In the genomic region with DNA sequence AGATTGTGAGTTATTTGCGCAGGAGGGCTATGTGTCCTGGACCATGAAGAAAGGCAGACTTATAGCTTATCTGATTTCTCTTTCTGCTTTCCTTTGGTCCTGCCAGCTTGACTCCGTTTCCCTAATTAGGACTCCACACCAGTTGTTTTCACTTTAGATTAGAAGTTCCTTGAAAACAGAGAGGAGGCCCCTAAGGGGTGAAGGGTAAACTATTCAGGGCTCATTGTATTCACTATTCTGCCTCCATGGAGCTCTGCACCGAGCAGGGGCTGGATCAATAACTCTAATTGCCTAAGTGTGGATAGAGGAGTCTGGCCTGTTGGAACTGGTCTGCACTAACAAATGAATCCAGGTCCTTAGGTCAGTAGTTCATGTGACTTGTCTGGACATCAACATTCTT, we compare ENCODE assay signal across 17 cellular contexts. TPM values are rescaled to one million over a fixed set of nuclear protein-coding genes. Genes with fewer than 3 reads are reported as not detected.
DNase-seq lines count a peak whose midpoint lies in the region; ATAC-seq and TF ChIP-seq lines count a peak whose summit lies in the region.
"Had no signal": no experiment of that assay in that cellular context is flagged by ENCODE, and none has a peak within 500 bp of the region (broad histone marks: within the 10 kb centered on the region; RNA-seq: fewer than 3 reads in every experiment).

No MANE protein-coding gene starts in this region.

- H3K4me1 Mint-ChIP-seq in dendritic cell treated with granulocyte-macrophage colony-stimulating factor and Interleukin-4, amounts not matched to agents 40 ng/mL and 50 ng/mL, for 4 days (ENCODE audit: low read depth), result peaks cover 43% of the 10 kb centered on the region
- H3K4me1 Mint-ChIP-seq in nephron progenitor cell, result peaks cover 32% of the 10 kb centered on the region
- H3K4me1 Mint-ChIP-seq: CD4-positive, CD25-positive, alpha-beta regulatory T cell; CD8-positive, alpha-beta memory T cell had no signal

- no peak for ATAC-seq in GM19395 (IDR thresholded peaks at IDR 0.05; ENCODE audit: unreplicated experiment)
- ATAC-seq: HCT116 had no signal

- no peak for TF ChIP-seq CTCF in nephron progenitor cell (IDR thresholded peaks at IDR 0.05)

- H3K36me3 Mint-ChIP-seq in dendritic cell treated with granulocyte-macrophage colony-stimulating factor and Interleukin-4, amounts not matched to agents 40 ng/mL and 50 ng/mL, for 4 days (ENCODE audit: low read depth), result no peaks in the 10 kb centered on the region
- no peaks in the 10 kb centered on the region for H3K36me3 Mint-ChIP-seq in nephron progenitor cell (ENCODE audit: low read depth)
- H3K36me3 Mint-ChIP-seq: CD4-positive, CD25-positive, alpha-beta regulatory T cell; CD8-positive, alpha-beta memory T cell had no signal

- intact Hi-C loops in dendritic cell treated with granulocyte-macrophage colony-stimulating factor and Interleukin-4, amounts not matched to agents 40 ng/mL and 50 ng/mL, for 4 days (cut with micrococcal nuclease), result no loop called here

- H3K9ac ChIP-seq in Karpas-422 (ENCODE audit: low read length), result no peak overlapping the region

- CTCF ChIA-PET in HEK293T (lab: Yijun Ruan, JAX), result no interaction called here

- DNase-seq in Karpas-422 (peak; percentile 40), nephron progenitor cell (no peak), HEK293T (ENCODE audit: extremely low spot score) (no peak)
- DNase-seq in effector memory CD4-positive, alpha-beta T cell, result no peak
- DNase-seq: ACHN; BE2C; C1 segment of cervical spinal cord; CD4-positive, CD25-positive, alpha-beta regulatory T cell; CD8-positive, alpha-beta memory T cell; COR-L47; DMS79; GF-D8; GOT3; H7 had no signal

- no peaks in the 10 kb centered on the region for H3K36me3 ChIP-seq in Karpas-422 (ENCODE audit: insufficient read depth, low read length)
- no peaks in the 10 kb centered on the region for H3K36me3 ChIP-seq in effector memory CD4-positive, alpha-beta T cell (ENCODE audit: control insufficient read depth, insufficient read depth, low read length)
- H3K36me3 ChIP-seq: BE2C had no signal

- no peak overlapping the region for H3K4me3 ChIP-seq in Karpas-422 (ENCODE audit: low read length)
- no peak overlapping the region for H3K4me3 ChIP-seq in effector memory CD4-positive, alpha-beta T cell (ENCODE audit: insufficient read depth, low read depth, low read length, poor library complexity, severe bottlenecking)

- no peak overlapping the region for H3K4me2 ChIP-seq in Karpas-422 (ENCODE audit: low read depth, low read length, poor library complexity, severe bottlenecking)

- H3K4me1 ChIP-seq in Karpas-422 (ENCODE audit: low read length), result peaks cover 62% of the 10 kb centered on the region
- H3K4me1 ChIP-seq in effector memory CD4-positive, alpha-beta T cell (ENCODE audit: control insufficient read depth, insufficient read depth, low read length, poor library complexity, severe bottlenecking), result no peaks in the 10 kb centered on the region
- H3K4me1 ChIP-seq: BE2C had no signal

- no peaks in the 10 kb centered on the region for H4K20me1 ChIP-seq in Karpas-422 (ENCODE audit: insufficient read depth, low read depth, low read length)

- POLR2A ChIA-PET in HEK293T (lab: Yijun Ruan, JAX), result no interaction called here

- H3K79me2 ChIP-seq in Karpas-422 (ENCODE audit: low read length), result no peaks in the 10 kb centered on the region

- no peak overlapping the region for H2AFZ ChIP-seq in Karpas-422 (ENCODE audit: low read length)

- H3K27me3 Mint-ChIP-seq in dendritic cell treated with granulocyte-macrophage colony-stimulating factor and Interleukin-4, amounts not matched to agents 40 ng/mL and 50 ng/mL, for 4 days, result no peaks in the 10 kb centered on the region
- H3K27me3 Mint-ChIP-seq in nephron progenitor cell (ENCODE audit: low read depth, poor library complexity), result no peaks in the 10 kb centered on the region
- H3K27me3 Mint-ChIP-seq: CD8-positive, alpha-beta memory T cell had no signal

- no peaks in the 10 kb centered on the region for H3K9me2 ChIP-seq in Karpas-422 (replicated peaks; ENCODE audit: insufficient read depth, low read length)

- H3K4me3 Mint-ChIP-seq in dendritic cell treated with granulocyte-macrophage colony-stimulating factor and Interleukin-4, amounts not matched to agents 40 ng/mL and 50 ng/mL, for 4 days, result no peak overlapping the region
- no peak overlapping the region for H3K4me3 Mint-ChIP-seq in nephron progenitor cell
- H3K4me3 Mint-ChIP-seq: CD4-positive, CD25-positive, alpha-beta regulatory T cell; CD8-positive, alpha-beta memory T cell had no signal

- H3K9me3 Mint-ChIP-seq in dendritic cell treated with granulocyte-macrophage colony-stimulating factor and Interleukin-4, amounts not matched to agents 40 ng/mL and 50 ng/mL, for 4 days, result no peaks in the 10 kb centered on the region
- H3K9me3 Mint-ChIP-seq in nephron progenitor cell, result peaks cover 3% of the 10 kb centered on the region
- H3K9me3 Mint-ChIP-seq: CD4-positive, CD25-positive, alpha-beta regulatory T cell; CD8-positive, alpha-beta memory T cell had no signal

- H3K9me3 ChIP-seq in Karpas-422 (ENCODE audit: low read length), result no peaks in the 10 kb centered on the region
- H3K9me3 ChIP-seq in effector memory CD4-positive, alpha-beta T cell (ENCODE audit: control insufficient read depth, low read length), result no peaks in the 10 kb centered on the region
- H3K9me3 ChIP-seq: BE2C had no signal

- H3K27me3 ChIP-seq in Karpas-422 (ENCODE audit: low read length), result no peaks in the 10 kb centered on the region
- H3K27me3 ChIP-seq in effector memory CD4-positive, alpha-beta T cell (replicated peaks; ENCODE audit: control insufficient read depth, insufficient read depth, low read length, poor library complexity, severe bottlenecking), result no peaks in the 10 kb centered on the region
- H3K27me3 ChIP-seq: BE2C had no signal

- H3K27ac Mint-ChIP-seq in dendritic cell treated with granulocyte-macrophage colony-stimulating factor and Interleukin-4, amounts not matched to agents 40 ng/mL and 50 ng/mL, for 4 days, result peak overlapping the region; percentile 53
- H3K27ac Mint-ChIP-seq in nephron progenitor cell, result peak overlapping the region; percentile 49

- no peak overlapping the region for H3K27ac ChIP-seq in Karpas-422 (ENCODE audit: low read length)
- H3K27ac ChIP-seq in effector memory CD4-positive, alpha-beta T cell (ENCODE audit: insufficient read depth, low read length, poor library complexity, severe bottlenecking), result no peak overlapping the region

TF ChIP-seq in HEK293T, 16 proteins besides CTCF, POLR2A, EP300 and RAD21:
- no peak for TF ChIP-seq ELF4 (IDR thresholded peaks at IDR 0.05)
- TF ChIP-seq SP1 (IDR thresholded peaks at IDR 0.05), result no peak
- no peak for TF ChIP-seq NFRKB (IDR thresholded peaks at IDR 0.05)
- no peak for TF ChIP-seq HDGF (IDR thresholded peaks at IDR 0.05; ENCODE audit: borderline replicate concordance)
- TF ChIP-seq, protein P1, sequence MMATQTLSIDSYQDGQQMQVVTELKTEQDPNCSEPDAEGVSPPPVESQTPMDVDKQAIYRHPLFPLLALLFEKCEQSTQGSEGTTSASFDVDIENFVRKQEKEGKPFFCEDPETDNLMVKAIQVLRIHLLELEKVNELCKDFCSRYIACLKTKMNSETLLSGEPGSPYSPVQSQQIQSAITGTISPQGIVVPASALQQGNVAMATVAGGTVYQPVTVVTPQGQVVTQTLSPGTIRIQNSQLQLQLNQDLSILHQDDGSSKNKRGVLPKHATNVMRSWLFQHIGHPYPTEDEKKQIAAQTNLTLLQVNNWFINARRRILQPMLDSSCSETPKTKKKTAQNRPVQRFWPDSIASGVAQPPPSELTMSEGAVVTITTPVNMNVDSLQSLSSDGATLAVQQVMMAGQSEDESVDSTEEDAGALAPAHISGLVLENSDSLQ (IDR thresholded peaks at IDR 0.05), result no peak
- TF ChIP-seq ARNT (IDR thresholded peaks at IDR 0.05), result no peak
- TF ChIP-seq FOXK2 (IDR thresholded peaks at IDR 0.05), result no peak
- no peak for TF ChIP-seq LEF1 (IDR thresholded peaks at IDR 0.05; ENCODE audit: borderline replicate concordance)
- no peak for TF ChIP-seq TARDBP (IDR thresholded peaks at IDR 0.05)
- TF ChIP-seq CTBP1 (IDR thresholded peaks at IDR 0.05; ENCODE audit: borderline replicate concordance), result no peak
- TF ChIP-seq SUZ12 (IDR thresholded peaks at IDR 0.05), result no peak
- TF ChIP-seq FOXM1 (IDR thresholded peaks at IDR 0.05; ENCODE audit: borderline replicate concordance), result no peak
- TF ChIP-seq ZNF384 (IDR thresholded peaks at IDR 0.05), result no peak
TF ChIP-seq in HEK293T: peak in this region for 0.

RNA-seq across cellular contexts. Expression of gene SKA1, which starts 36.2 kb away (rescaled TPM):
- 20.3 and 28.8 TPM in 2 replicates for total RNA-seq in Karpas-422 (2014; rRNA removed; shearing (Covaris generic); ENCODE audit: low replicate concordance)

RNA-seq across cellular contexts. Expression of gene CXXC1, which starts 51.2 kb away (rescaled TPM):
- 43.0 and 105 TPM in 2 replicates for total RNA-seq in Karpas-422 (2014; rRNA removed; shearing (Covaris generic); ENCODE audit: low replicate concordance)

RNA-seq across cellular contexts. Expression of gene MBD1, which starts 57.4 kb away (rescaled TPM):
- total RNA-seq in Karpas-422 (2014; rRNA removed; shearing (Covaris generic); ENCODE audit: low replicate concordance), result 33.0 and 85.4 TPM in 2 replicates
